Comparison of ENCODE assay signal across 11 cellular contexts in genomic region chr10:13340068-13340467, GRCh38. TPM values are rescaled to one million over a fixed set of nuclear protein-coding genes. Genes with fewer than 3 reads are reported as not detected.
DNase-seq lines count a peak whose midpoint lies in the region; ATAC-seq and TF ChIP-seq lines count a peak whose summit lies in the region.
"Had no signal": no experiment of that assay in that cellular context is flagged by ENCODE, and none has a peak within 500 bp of the region (broad histone marks: within the 10 kb centered on the region; RNA-seq: fewer than 3 reads in every experiment).

No MANE protein-coding gene starts in this region.

- H3K9me3 ChIP-seq in Peyer's patch = no peaks in the 10 kb centered on the region
- H3K9me3 ChIP-seq: A549 had no signal

- peaks cover 48% of the 10 kb centered on the region for H3K36me3 Mint-ChIP-seq in activated CD4-positive, alpha-beta T cell treated with anti-CD3 and anti-CD28 coated beads for 36 hours (ENCODE audit: low read depth)
- H3K36me3 Mint-ChIP-seq in activated T-helper 1 cell treated with anti-CD3 and anti-CD28 coated beads, Interleukin-12 subunit alpha, Interleukin-12 subunit beta, Interleukin-2, Interleukin-4 antibody, amounts not matched to agents 30 ng/mL and 10 ng/mL and 1 ng/mL, durations not matched to agents 14 hours and 24 hours and 36 hours (ENCODE audit: low read depth) = peaks cover 30% of the 10 kb centered on the region
- peaks cover 82% of the 10 kb centered on the region for H3K36me3 Mint-ChIP-seq in nephron progenitor cell (ENCODE audit: low read depth)

- ATAC-seq in activated CD4-positive, alpha-beta T cell treated with anti-CD3 and anti-CD28 coated beads for 36 hours = peak; percentile 26
- ATAC-seq in HG03159 (IDR thresholded peaks at IDR 0.05; ENCODE audit: unreplicated experiment) = peak; percentile 3
- ATAC-seq: A549, sciatic nerve had no signal

- no peak overlapping the region for H3K4me3 ChIP-seq in Peyer's patch
- H3K4me3 ChIP-seq: A549 had no signal

- H3K36me3 ChIP-seq in Peyer's patch = peaks cover 0 to 14% (median 0%) of the 10 kb centered on the region in 3 donors

- no peaks in the 10 kb centered on the region for H3K9me3 Mint-ChIP-seq in activated CD4-positive, alpha-beta T cell treated with anti-CD3 and anti-CD28 coated beads for 36 hours (ENCODE audit: low read depth)
- H3K9me3 Mint-ChIP-seq in activated T-helper 1 cell treated with anti-CD3 and anti-CD28 coated beads, Interleukin-12 subunit alpha, Interleukin-12 subunit beta, Interleukin-2, Interleukin-4 antibody, amounts not matched to agents 30 ng/mL and 10 ng/mL and 1 ng/mL, durations not matched to agents 14 hours and 24 hours and 36 hours = no peaks in the 10 kb centered on the region
- H3K9me3 Mint-ChIP-seq in nephron progenitor cell = no peaks in the 10 kb centered on the region

- peaks cover 45% of the 10 kb centered on the region for H3K4me1 Mint-ChIP-seq in activated CD4-positive, alpha-beta T cell treated with anti-CD3 and anti-CD28 coated beads for 36 hours
- H3K4me1 Mint-ChIP-seq in activated T-helper 1 cell treated with anti-CD3 and anti-CD28 coated beads, Interleukin-12 subunit alpha, Interleukin-12 subunit beta, Interleukin-2, Interleukin-4 antibody, amounts not matched to agents 30 ng/mL and 10 ng/mL and 1 ng/mL, durations not matched to agents 14 hours and 24 hours and 36 hours (ENCODE audit: low read depth) = peaks cover 35% of the 10 kb centered on the region
- H3K4me1 Mint-ChIP-seq in nephron progenitor cell = peaks cover 27% of the 10 kb centered on the region

- no peak for DNase-seq in activated CD4-positive, alpha-beta T cell treated with anti-CD3 and anti-CD28 coated beads for 36 hours
- no peak for DNase-seq in activated CD4-positive, alpha-beta T cell treated with anti-CD3 and anti-CD28 coated beads, Interleukin-2, amount 50 U/mL, for 48 hours
- DNase-seq in activated T-helper 1 cell treated with anti-CD3 and anti-CD28 coated beads, Interleukin-12 subunit alpha, Interleukin-12 subunit beta, Interleukin-2, Interleukin-4 antibody, amounts not matched to agents 30 ng/mL and 10 ng/mL and 1 ng/mL, durations not matched to agents 14 hours and 24 hours and 36 hours (ENCODE audit: low spot score) = no peak
- DNase-seq in nephron progenitor cell (no peak), islet precursor cell (no peak), Peyer's patch (no peak)
- DNase-seq in stimulated activated CD4-positive, alpha-beta T cell treated with anti-CD3 and anti-CD28 coated beads, Interleukin-4, amount 100 ng/mL, for 4 hours = no peak
- DNase-seq: NCI-H446 treated with DMSO at 0.1 percent for 48 hours had no signal

- TF ChIP-seq CTCF in nephron progenitor cell (IDR thresholded peaks at IDR 0.05) (no peak), Peyer's patch (IDR thresholded peaks at IDR 0.05) (no peak)

- POLR2A ChIA-PET in activated CD4-positive, alpha-beta T cell treated with anti-CD3 and anti-CD28 coated beads for 36 hours (lab: Charles Lee) = interaction anchor here (0.7 kb wide), 1 partner anchor 16 kb away, joined by 3 read pairs; no protein-coding TSS in a partner anchor

- H3K27ac ChIP-seq in Peyer's patch = peak overlapping the region in 2 of 4 donors; percentile 9 to 30
- H3K27ac ChIP-seq: A549 had no signal

- intact Hi-C loops in activated CD4-positive, alpha-beta T cell treated with anti-CD3 and anti-CD28 coated beads for 36 hours (cut with DNase I, micrococcal nuclease) = loop anchor here (2.0 to 10.0 kb wide), 2 partner anchors 15 to 1615 kb away; partner anchors contain the start of genes DCLRE1C (in 1 of the 2) and MEIG1 (in 1 of the 2)
- intact Hi-C loops in activated T-helper 1 cell treated with anti-CD3 and anti-CD28 coated beads, Interleukin-12 subunit alpha, Interleukin-12 subunit beta, Interleukin-2, Interleukin-4 antibody, amounts not matched to agents 30 ng/mL and 10 ng/mL and 1 ng/mL, durations not matched to agents 14 hours and 24 hours and 36 hours (cut with micrococcal nuclease) = loop anchor here (10.0 kb wide), 1 partner anchor 1615 kb away; the partner anchor contains the start of genes DCLRE1C and MEIG1

- CTCF ChIA-PET in activated CD4-positive, alpha-beta T cell treated with anti-CD3 and anti-CD28 coated beads for 36 hours (lab: Charles Lee) = no interaction called here

- no peaks in the 10 kb centered on the region for H3K27me3 ChIP-seq in Peyer's patch

- H3K27me3 Mint-ChIP-seq in activated CD4-positive, alpha-beta T cell treated with anti-CD3 and anti-CD28 coated beads for 36 hours = no peaks in the 10 kb centered on the region
- H3K27me3 Mint-ChIP-seq in activated T-helper 1 cell treated with anti-CD3 and anti-CD28 coated beads, Interleukin-12 subunit alpha, Interleukin-12 subunit beta, Interleukin-2, Interleukin-4 antibody, amounts not matched to agents 30 ng/mL and 10 ng/mL and 1 ng/mL, durations not matched to agents 14 hours and 24 hours and 36 hours (ENCODE audit: insufficient read depth) = no peaks in the 10 kb centered on the region
- H3K27me3 Mint-ChIP-seq in nephron progenitor cell (ENCODE audit: low read depth, poor library complexity) = no peaks in the 10 kb centered on the region

- peaks cover 0 to 20% (median 0%) of the 10 kb centered on the region in 4 donors for H3K4me1 ChIP-seq in Peyer's patch
- H3K4me1 ChIP-seq: A549 had no signal

- peak overlapping the region; percentile 80 for H3K27ac Mint-ChIP-seq in activated CD4-positive, alpha-beta T cell treated with anti-CD3 and anti-CD28 coated beads for 36 hours
- peak overlapping the region; percentile 43 for H3K27ac Mint-ChIP-seq in activated T-helper 1 cell treated with anti-CD3 and anti-CD28 coated beads, Interleukin-12 subunit alpha, Interleukin-12 subunit beta, Interleukin-2, Interleukin-4 antibody, amounts not matched to agents 30 ng/mL and 10 ng/mL and 1 ng/mL, durations not matched to agents 14 hours and 24 hours and 36 hours
- H3K27ac Mint-ChIP-seq in nephron progenitor cell = peak overlapping the region; percentile 33

- TF ChIP-seq POLR2A in Peyer's patch (IDR thresholded peaks at IDR 0.05) = no peak

- peak overlapping the region; percentile 39 for H3K4me3 Mint-ChIP-seq in activated CD4-positive, alpha-beta T cell treated with anti-CD3 and anti-CD28 coated beads for 36 hours
- peak overlapping the region; percentile 60 for H3K4me3 Mint-ChIP-seq in activated T-helper 1 cell treated with anti-CD3 and anti-CD28 coated beads, Interleukin-12 subunit alpha, Interleukin-12 subunit beta, Interleukin-2, Interleukin-4 antibody, amounts not matched to agents 30 ng/mL and 10 ng/mL and 1 ng/mL, durations not matched to agents 14 hours and 24 hours and 36 hours
- no peak overlapping the region for H3K4me3 Mint-ChIP-seq in nephron progenitor cell

RNA-seq across cellular contexts. Expression of gene SEPHS1, which starts 8.0 kb away (rescaled TPM):
- total RNA-seq in activated CD4-positive, alpha-beta T cell treated with anti-CD3 and anti-CD28 coated beads for 36 hours = 10 to 100 TPM; 74.5 to 74.7 TPM
- total RNA-seq in activated T-helper 1 cell treated with anti-CD3 and anti-CD28 coated beads, Interleukin-12 subunit alpha, Interleukin-12 subunit beta, Interleukin-2, Interleukin-4 antibody, amounts not matched to agents 30 ng/mL and 10 ng/mL and 1 ng/mL, durations not matched to agents 14 hours and 24 hours and 36 hours = 54.4 and 56.7 TPM in 2 replicates
- total RNA-seq in Peyer's patch = 10 to 100 TPM; 24.3 to 34.9 (median 32.0) TPM

RNA-seq across cellular contexts. Expression of gene PHYH, which starts 40.2 kb away (rescaled TPM):
- total RNA-seq in activated CD4-positive, alpha-beta T cell treated with anti-CD3 and anti-CD28 coated beads for 36 hours = 10 to 100 TPM; 11.7 to 12.8 TPM
- total RNA-seq in activated T-helper 1 cell treated with anti-CD3 and anti-CD28 coated beads, Interleukin-12 subunit alpha, Interleukin-12 subunit beta, Interleukin-2, Interleukin-4 antibody, amounts not matched to agents 30 ng/mL and 10 ng/mL and 1 ng/mL, durations not matched to agents 14 hours and 24 hours and 36 hours = 9.7 and 11.1 TPM in 2 replicates
- total RNA-seq in Peyer's patch = 10 to 100 TPM; 24.8 to 47.5 (median 37.7) TPM
